In the genomic region with DNA sequence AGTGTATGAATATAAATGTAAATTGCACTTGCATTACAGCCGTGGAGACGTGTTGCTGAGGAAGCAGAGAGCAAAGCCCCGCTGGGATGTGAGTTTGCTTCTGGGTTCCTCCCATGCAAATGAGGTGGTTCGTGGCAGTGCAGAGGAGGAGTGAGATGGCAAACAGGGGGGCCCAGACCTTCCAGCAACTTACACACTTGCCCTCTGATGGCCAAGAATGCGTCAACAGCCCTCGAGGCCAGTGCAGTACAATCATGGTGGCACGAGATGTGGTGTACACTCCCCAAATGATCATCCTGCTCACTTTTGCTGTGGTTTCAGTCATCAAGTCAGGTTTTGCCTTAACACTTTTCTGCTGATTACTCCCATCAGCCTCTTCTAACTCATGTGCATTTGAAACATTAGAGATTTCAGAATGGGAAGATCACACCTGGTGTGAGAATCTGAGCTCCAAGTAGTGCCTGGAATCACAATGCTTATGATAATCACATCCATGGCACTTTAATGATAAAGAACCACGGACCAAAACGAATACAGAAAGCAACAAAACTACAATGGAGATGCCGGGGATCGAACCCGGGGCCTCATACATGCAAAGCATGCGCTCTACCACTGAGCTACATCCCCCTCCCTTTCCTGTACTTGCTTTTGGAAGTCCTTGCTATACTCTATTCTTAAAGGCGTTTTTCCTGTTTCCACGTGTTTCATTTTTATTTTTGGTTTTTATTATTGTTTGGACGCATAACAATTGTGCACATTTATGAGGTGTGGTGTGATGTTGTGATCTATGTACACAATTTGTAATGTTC, we compare ENCODE assay signal across 8 cellular contexts. TPM values are rescaled to one million over a fixed set of nuclear protein-coding genes. Genes with fewer than 3 reads are reported as not detected.
DNase-seq lines count a peak whose midpoint lies in the region; ATAC-seq and TF ChIP-seq lines count a peak whose summit lies in the region.

No MANE protein-coding gene starts in this region.

- peak; percentile 42 for ATAC-seq in GM19467 (IDR thresholded peaks at IDR 0.05; ENCODE audit: unreplicated experiment)
- peak; percentile 19 for ATAC-seq in HG03575 (IDR thresholded peaks at IDR 0.05; ENCODE audit: extremely low read depth, insufficient number of reproducible peaks, low FRiP score, unreplicated experiment)

- peaks cover 64% of the 10 kb centered on the region for H3F3A ChIP-seq in neural progenitor cell (ENCODE audit: low read depth)

- DNase-seq in BJ (ENCODE audit: low read depth): no peak
- DNase-seq in activated CD8-positive, alpha-beta memory T cell treated with anti-CD3 and anti-CD28 coated beads for 24 hours: peak; percentile 89
- DNase-seq in esophagus muscularis mucosa (ENCODE audit: extremely low spot score): no peak
- DNase-seq in neural progenitor cell (ENCODE audit: low spot score): peak; percentile 69
- peak; percentile 62 for DNase-seq in ureter (ENCODE audit: low spot score)
- no peak for DNase-seq in MV-4-11 (lab: John Stamatoyannopoulos, UW)

- H3K4me3 ChIP-seq in BJ (ENCODE audit: low read depth, low read length) (peak overlapping the region; percentile 9; the same call in 1 of the 2 replicates), esophagus muscularis mucosa (peak overlapping the region; percentile 32 to 45 (median 39)), neural progenitor cell (peak overlapping the region; percentile 34)

- CTCF ChIA-PET in BJ (lab: Yijun Ruan, JAX): interaction anchor here (0.6 to 4.3 kb wide), 7 partner anchors 15 to 885 kb away, joined by 3 to 35 read pairs (median 3); no protein-coding TSS in a partner anchor

- H3K27me3 ChIP-seq in BJ (ENCODE audit: control insufficient read depth, insufficient read depth, low read length) (no peaks in the 10 kb centered on the region), esophagus muscularis mucosa (no peaks in the 10 kb centered on the region), neural progenitor cell (no peaks in the 10 kb centered on the region)

- peak overlapping the region; percentile 80 for H3K27ac Mint-ChIP-seq in neural progenitor cell

- TF ChIP-seq EP300 in esophagus muscularis mucosa (IDR thresholded peaks at IDR 0.05): no peak

- H3K36me3 Mint-ChIP-seq in neural progenitor cell: peaks cover 4% of the 10 kb centered on the region

- no peaks in the 10 kb centered on the region for H4K20me1 ChIP-seq in neural progenitor cell (ENCODE audit: low read depth)

- no peak for TF ChIP-seq POLR2A in esophagus muscularis mucosa (IDR thresholded peaks at IDR 0.05; ENCODE audit: low read depth)

- intact Hi-C loops in esophagus muscularis mucosa (cut with DNase I): no loop called here

- H3K36me3 ChIP-seq in BJ (ENCODE audit: control insufficient read depth, insufficient read depth, low read length) (no peaks in the 10 kb centered on the region), esophagus muscularis mucosa (no peaks in the 10 kb centered on the region), neural progenitor cell (no peaks in the 10 kb centered on the region)

- H3K4me3 Mint-ChIP-seq in neural progenitor cell: peak overlapping the region; percentile 83

- H3K79me2 ChIP-seq in neural progenitor cell (ENCODE audit: low read depth): no peaks in the 10 kb centered on the region

- POLR2A ChIA-PET in BJ (lab: Charles Lee): no interaction called here

- H2AFZ ChIP-seq in neural progenitor cell (replicated peaks): peak overlapping the region; percentile 88

- H3K4me2 ChIP-seq in neural progenitor cell: peak overlapping the region; percentile 69

- TF ChIP-seq CTCF in BJ (IDR thresholded peaks at IDR 0.05; ENCODE audit: insufficient read depth, low read depth, low read length): no peak
- TF ChIP-seq CTCF in esophagus muscularis mucosa (IDR thresholded peaks at IDR 0.05): no peak
- TF ChIP-seq CTCF in neural progenitor cell (IDR thresholded peaks at IDR 0.05): no peak

- H3K4me1 Mint-ChIP-seq in neural progenitor cell: peaks cover 64% of the 10 kb centered on the region

- no peaks in the 10 kb centered on the region for H3K9me3 ChIP-seq in esophagus muscularis mucosa
- H3K9me3 ChIP-seq in neural progenitor cell (ENCODE audit: low read depth): no peaks in the 10 kb centered on the region

- peaks cover 27% of the 10 kb centered on the region for H3K27me3 Mint-ChIP-seq in neural progenitor cell (ENCODE audit: insufficient read depth, low read depth)

- H3K4me1 ChIP-seq in esophagus muscularis mucosa: peaks cover 43 to 61% (median 56%) of the 10 kb centered on the region in 4 donors
- peaks cover 44% of the 10 kb centered on the region for H3K4me1 ChIP-seq in neural progenitor cell

- H3K9ac ChIP-seq in neural progenitor cell: no peak overlapping the region

- H3K27ac ChIP-seq in esophagus muscularis mucosa (replicated peaks in 1 of 4) (peak overlapping the region; percentile 99 to 100 (median 100)), neural progenitor cell (no peak overlapping the region)

- H3K9me3 Mint-ChIP-seq in neural progenitor cell: peaks cover 7% of the 10 kb centered on the region

- 29% methylated on average over 15 of the region's 16 CpGs for WGBS in esophagus muscularis mucosa

RNA-seq across cellular contexts. Expression of a gene that starts 7.0 kb away (rescaled TPM):
- polyA plus RNA-seq in BJ (2011; rRNA removed): 1,715 and 2,374 TPM in 2 replicates
- 607 and 730 TPM in 2 replicates for polyA minus RNA-seq in BJ (2011; rRNA and poly(A)+ RNA removed)
- total RNA-seq in esophagus muscularis mucosa (1,000 to 10,000 TPM; 1,267 to 2,383 (median 1,576) TPM), neural progenitor cell (ENCODE audit: low replicate concordance) (857 and 897 TPM in 2 replicates), ureter (1,015 TPM)

RNA-seq across cellular contexts. Expression of a gene that starts 57.7 kb away (rescaled TPM):
- 12.6 and 38.4 TPM in 2 replicates for polyA plus RNA-seq in BJ (2011; rRNA removed)
- 20.5 and 24.2 TPM in 2 replicates for polyA minus RNA-seq in BJ (2011; rRNA and poly(A)+ RNA removed)
- total RNA-seq in esophagus muscularis mucosa: 10 to 100 TPM in 2 of 4 donors, 1 to 10 TPM in 2; 8.3 to 24.1 (median 13.0) TPM
- 4.3 and 7.8 TPM in 2 replicates for total RNA-seq in neural progenitor cell (ENCODE audit: low replicate concordance)
- 20.8 TPM for total RNA-seq in ureter

Comparison
In these comparisons a context has a peak if more than half of its experiments do, and no peak if none do; other contexts are left out.
1. DNase-seq: peak in activated CD8-positive, alpha-beta memory T cell treated with anti-CD3 and anti-CD28 coated beads for 24 hours (single experiment), neural progenitor cell (single experiment) and ureter (single experiment); none in BJ (single experiment), esophagus muscularis mucosa (single experiment) and MV-4-11 (single experiment).
2. Peak in every context shown above with its lines, with median percentiles within 50 percentile points of each other: H3K4me3 ChIP-seq.